In the genomic region with DNA sequence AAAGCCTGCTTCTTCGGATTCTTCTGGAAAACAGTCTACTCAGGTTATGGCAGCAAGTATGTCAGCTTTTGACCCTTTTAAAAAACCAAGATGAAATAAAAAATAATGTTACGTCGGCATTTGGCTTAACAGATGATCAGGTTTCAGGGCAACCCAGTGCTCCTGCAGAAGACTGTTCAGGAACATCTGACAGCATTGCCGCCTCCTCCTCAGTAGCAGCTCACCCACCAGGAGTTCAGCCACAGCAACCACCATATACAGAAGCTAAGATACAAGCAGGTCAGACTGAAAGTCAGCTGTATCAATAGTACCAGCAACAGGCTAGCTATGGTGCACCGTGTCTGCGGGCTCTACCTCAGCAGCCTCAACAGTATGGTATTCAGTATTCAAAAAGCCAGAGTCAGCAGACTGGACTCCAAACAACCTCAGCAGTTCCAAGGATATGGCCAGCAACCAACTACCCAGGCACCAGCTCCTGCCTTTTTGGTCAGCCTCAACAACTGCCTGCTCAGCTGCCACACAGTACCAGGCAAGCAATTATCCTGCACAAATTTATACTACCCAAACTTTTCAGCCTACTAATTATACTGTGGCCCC, we compare ENCODE assay signal across 22 cellular contexts. TPM values are rescaled to one million over a fixed set of nuclear protein-coding genes. Genes with fewer than 3 reads are reported as not detected.
A peak's percentile ranks its signal among the peaks of the same experiment; 100 is the strongest.
DNase-seq lines count a peak whose midpoint lies in the region; ATAC-seq, FAIRE-seq and TF ChIP-seq lines count a peak whose summit lies in the region.
"Had no signal": no experiment of that assay in that cellular context is flagged by ENCODE, and none has a peak within 500 bp of the region (broad histone marks: within the 10 kb centered on the region; RNA-seq: fewer than 3 reads in every experiment).

No MANE protein-coding gene starts in this region.

- TF ChIP-seq RAD21 in HepG2 (CRISPR knock-in tag; IDR thresholded peaks at IDR 0.05) = no peak

- H3K27me3 ChIP-seq in HepG2 (ENCODE audit: control insufficient read depth in 1 of 2, insufficient read depth in 2 of 2, low read length in 2 of 2) (no peaks in the 10 kb centered on the region), right lobe of liver (no peaks in the 10 kb centered on the region)
- H3K27me3 ChIP-seq: SJSA1 had no signal

- POLR2A ChIA-PET in HepG2 (lab: Yijun Ruan, JAX) = no interaction called here

- ATAC-seq in activated T-cell treated with anti-CD3 and anti-CD28 coated beads, Interleukin-2, amount 50 U/mL, for 4 hours = no peak
- ATAC-seq in HepG2 (no peak), right lobe of liver (no peak)
- no peak for ATAC-seq in activated CD8-positive, alpha-beta memory T cell treated with anti-CD3 and anti-CD28 coated beads, Interleukin-2, amount 10 ng/mL, durations not matched to agents 7 days and 5 days
- ATAC-seq: CD8-positive, alpha-beta T cell; Panc1 had no signal

- peaks cover 6% of the 10 kb centered on the region for H3K4me1 ChIP-seq in HepG2 (ENCODE audit: insufficient read depth, low read length)
- no peaks in the 10 kb centered on the region for H3K4me1 ChIP-seq in right lobe of liver
- H3K4me1 ChIP-seq: SJSA1 had no signal

- no peak overlapping the region for H3K4me2 ChIP-seq in HepG2 (ENCODE audit: low read depth, low read length)

- H3K4me1 Mint-ChIP-seq in activated T-cell treated with anti-CD3 and anti-CD28 coated beads, Interleukin-2, amount 50 U/mL, for 24 hours (ENCODE audit: low read depth) = peaks cover 11% of the 10 kb centered on the region
- no peaks in the 10 kb centered on the region for H3K4me1 Mint-ChIP-seq in activated T-cell treated with anti-CD3 and anti-CD28 coated beads, Interleukin-2, amount 50 U/mL, for 4 hours (ENCODE audit: low read depth)
- no peaks in the 10 kb centered on the region for H3K4me1 Mint-ChIP-seq in activated CD8-positive, alpha-beta memory T cell treated with anti-CD3 and anti-CD28 coated beads, Interleukin-2, amount 10 ng/mL, durations not matched to agents 7 days and 5 days

- no peak for FAIRE-seq in HepG2 (lab: Jason Lieb, UNC)
- FAIRE-seq: GM18507 had no signal

- TF ChIP-seq CTCF in HepG2 (CRISPR knock-in tag; IDR thresholded peaks at IDR 0.05) = no peak
- no peak for TF ChIP-seq CTCF in right lobe of liver (IDR thresholded peaks at IDR 0.05)

- H3K9me3 ChIP-seq in HepG2 (ENCODE audit: low read length) (no peaks in the 10 kb centered on the region), right lobe of liver (no peaks in the 10 kb centered on the region)
- H3K9me3 ChIP-seq: SJSA1 had no signal

- no peaks in the 10 kb centered on the region for H4K20me1 ChIP-seq in HepG2 (ENCODE audit: insufficient read depth, low read length)

- no peaks in the 10 kb centered on the region for H3K36me3 ChIP-seq in HepG2 (replicated peaks in 1 of 2; ENCODE audit: control insufficient read depth in 1 of 2, insufficient read depth in 2 of 2, low read length in 2 of 2)
- peaks cover 0 to 4% (median 0%) of the 10 kb centered on the region in 4 donors for H3K36me3 ChIP-seq in right lobe of liver

- in situ Hi-C loops in HepG2 (cut with HindIII; ENCODE audit: extremely low pct_ligation_motif_present, low pct_unique_long_range_greater_than_20kb) = no loop called here

- H3K27ac ChIP-seq in HepG2 (ENCODE audit: extremely low read length, insufficient read depth, low read length) (no peak overlapping the region), right lobe of liver (no peak overlapping the region)
- H3K27ac ChIP-seq: 22Rv1, SJSA1 had no signal

- H3K4me3 Mint-ChIP-seq in activated T-cell treated with anti-CD3 and anti-CD28 coated beads, Interleukin-2, amount 50 U/mL, for 24 hours = no peak overlapping the region
- H3K4me3 Mint-ChIP-seq in activated T-cell treated with anti-CD3 and anti-CD28 coated beads, Interleukin-2, amount 50 U/mL, for 4 hours = no peak overlapping the region
- no peak overlapping the region for H3K4me3 Mint-ChIP-seq in activated CD8-positive, alpha-beta memory T cell treated with anti-CD3 and anti-CD28 coated beads, Interleukin-2, amount 10 ng/mL, durations not matched to agents 7 days and 5 days
- H3K4me3 Mint-ChIP-seq: CD8-positive, alpha-beta T cell had no signal

- peak overlapping the region; percentile 8 for H3K27ac Mint-ChIP-seq in activated T-cell treated with anti-CD3 and anti-CD28 coated beads, Interleukin-2, amount 50 U/mL, for 24 hours
- no peak overlapping the region for H3K27ac Mint-ChIP-seq in activated CD8-positive, alpha-beta memory T cell treated with anti-CD3 and anti-CD28 coated beads, Interleukin-2, amount 10 ng/mL, durations not matched to agents 7 days and 5 days
- H3K27ac Mint-ChIP-seq: CD8-positive, alpha-beta T cell had no signal

- no peak overlapping the region for H3K9ac ChIP-seq in HepG2 (ENCODE audit: insufficient read depth, low read depth, low read length)

- TF ChIP-seq POLR2A in HepG2 (IDR thresholded peaks at IDR 0.05; ENCODE audit: insufficient read depth in 1 of 2, low read depth in 2 of 2, low read length in 2 of 2) (no peak), right lobe of liver (IDR thresholded peaks at IDR 0.05) (no peak)

- no peaks in the 10 kb centered on the region for H3K79me2 ChIP-seq in HepG2 (ENCODE audit: insufficient read depth, low read length)

- no TSS peak for BruUV-seq in HepG2 (replicated peaks; lab: Mats Ljungman, UMichigan)

- no peaks in the 10 kb centered on the region for H3K9me3 Mint-ChIP-seq in activated T-cell treated with anti-CD3 and anti-CD28 coated beads, Interleukin-2, amount 50 U/mL, for 24 hours
- no peaks in the 10 kb centered on the region for H3K9me3 Mint-ChIP-seq in activated T-cell treated with anti-CD3 and anti-CD28 coated beads, Interleukin-2, amount 50 U/mL, for 4 hours
- no peaks in the 10 kb centered on the region for H3K9me3 Mint-ChIP-seq in activated CD8-positive, alpha-beta memory T cell treated with anti-CD3 and anti-CD28 coated beads, Interleukin-2, amount 10 ng/mL, durations not matched to agents 7 days and 5 days (ENCODE audit: low read depth)
- H3K9me3 Mint-ChIP-seq: CD8-positive, alpha-beta T cell had no signal

- TF ChIP-seq EP300 in HepG2 (IDR thresholded peaks at IDR 0.05; ENCODE audit: low read depth in 2 of 2, low read length in 2 of 2) (no peak), HepG2 (CRISPR knock-in tag; IDR thresholded peaks at IDR 0.05; ENCODE audit: borderline replicate concordance) (no peak)

- CTCF ChIA-PET in HepG2 (lab: Yijun Ruan, JAX; ENCODE audit: low intra/inter-chr PET ratio, low total read pairs) = no interaction called here
- CTCF ChIA-PET in activated CD8-positive, alpha-beta memory T cell treated with anti-CD3 and anti-CD28 coated beads, Interleukin-2, amount 10 ng/mL, durations not matched to agents 7 days and 5 days (lab: Charles Lee) = interaction anchor here (1.1 to 1.2 kb wide), 2 partner anchors 12 to 29 kb away, joined by 3 read pairs; no protein-coding TSS in a partner anchor

- no peaks in the 10 kb centered on the region for H3K27me3 Mint-ChIP-seq in activated T-cell treated with anti-CD3 and anti-CD28 coated beads, Interleukin-2, amount 50 U/mL, for 24 hours
- H3K27me3 Mint-ChIP-seq in activated T-cell treated with anti-CD3 and anti-CD28 coated beads, Interleukin-2, amount 50 U/mL, for 4 hours (ENCODE audit: low read depth) = no peaks in the 10 kb centered on the region
- H3K27me3 Mint-ChIP-seq in activated CD8-positive, alpha-beta memory T cell treated with anti-CD3 and anti-CD28 coated beads, Interleukin-2, amount 10 ng/mL, durations not matched to agents 7 days and 5 days = no peaks in the 10 kb centered on the region

- H3K4me3 ChIP-seq in HepG2 (replicated peaks in 1 of 3; ENCODE audit: insufficient read depth in 1 of 3, low read depth in 2 of 3, low read length in 3 of 3) (no peak overlapping the region), right lobe of liver (no peak overlapping the region)
- H3K4me3 ChIP-seq: SJSA1 had no signal

- DNase-seq in activated T-cell treated with anti-CD3 and anti-CD28 coated beads, Interleukin-2, amount 50 U/mL, for 24 hours = no peak
- DNase-seq in activated T-cell treated with anti-CD3 and anti-CD28 coated beads, Interleukin-2, amount 50 U/mL, for 4 hours = no peak
- no peak for DNase-seq in HepG2 (ENCODE audit: low spot score)
- no peak for DNase-seq in right lobe of liver
- peak; percentile 67 for DNase-seq in myocyte (ENCODE audit: low read depth)
- DNase-seq in NCI-H1930 (lab: John Stamatoyannopoulos, UW) = no peak
- no peak for DNase-seq in iPS-NIHi11 (ENCODE audit: low spot score)
- no peak for DNase-seq in activated CD8-positive, alpha-beta memory T cell treated with anti-CD3 and anti-CD28 coated beads, Interleukin-2, amount 10 ng/mL, durations not matched to agents 7 days and 5 days
- DNase-seq: C1 segment of cervical spinal cord; Calu3; CD8-positive, alpha-beta T cell; DMS153; Kasumi-1; NCI-H1694; NCI-H2081 treated with DMSO at 0.1 percent for 48 hours; NCI-H2171 treated with DMSO at 0.1 percent for 48 hours; NCI-H524 treated with DMSO at 0.1 percent for 48 hours; NCI-H82 had no signal

- peaks cover 37% of the 10 kb centered on the region for H3K36me3 Mint-ChIP-seq in activated T-cell treated with anti-CD3 and anti-CD28 coated beads, Interleukin-2, amount 50 U/mL, for 24 hours (ENCODE audit: low read depth)
- H3K36me3 Mint-ChIP-seq in activated T-cell treated with anti-CD3 and anti-CD28 coated beads, Interleukin-2, amount 50 U/mL, for 4 hours (ENCODE audit: insufficient read depth) = peaks cover 29% of the 10 kb centered on the region
- peaks cover 7% of the 10 kb centered on the region for H3K36me3 Mint-ChIP-seq in activated CD8-positive, alpha-beta memory T cell treated with anti-CD3 and anti-CD28 coated beads, Interleukin-2, amount 10 ng/mL, durations not matched to agents 7 days and 5 days

- intact Hi-C loops in HepG2 (cut with micrococcal nuclease; ENCODE audit: unreplicated experiment) (no loop called here), right lobe of liver (cut with DNase I) (no loop called here)

- H2AFZ ChIP-seq in HepG2 (ENCODE audit: low read length) = no peak overlapping the region

- WGBS in HepG2 (ENCODE audit: low lambda C conversion rate) = 94% methylated on average over 6 of the region's 6 CpGs
- WGBS in right lobe of liver (ENCODE audit: insufficient coverage, low coverage, low lambda C conversion rate, missing lambda C conversion rate) = 92% methylated on average over 6 of the region's 6 CpGs

RNA-seq across cellular contexts. Expression of a gene that starts 51.9 kb away (rescaled TPM):
- total RNA-seq in activated T-cell treated with anti-CD3 and anti-CD28 coated beads, Interleukin-2, amount 50 U/mL, for 4 hours = 10 to 100 TPM; 13.1 to 22.9 (median 15.5) TPM
- total RNA-seq in HepG2 (2016; rRNA removed; fragmentation: Illumina TruSeq; extraction: Trizol) = 1.8 and 3.0 TPM in 2 replicates
- 9.0 and 9.2 TPM in 2 replicates for total RNA-seq in HepG2 (2016; cell fraction: cytosol; rRNA removed; fragmentation: Illumina TruSeq; extraction: Trizol; ENCODE audit: low read depth)
- total RNA-seq in HepG2 (2016; cell fraction: insoluble cytoplasmic fraction; rRNA removed; fragmentation: Illumina TruSeq; extraction: Trizol) = 1.9 and 2.7 TPM in 2 replicates
- total RNA-seq in HepG2 (2016; cell fraction: membrane; rRNA removed; fragmentation: Illumina TruSeq; extraction: Trizol) = 6.2 and 6.3 TPM in 2 replicates
- total RNA-seq in HepG2 (2016; cell fraction: nucleus; rRNA removed; fragmentation: Illumina TruSeq; extraction: Trizol) = 3.9 and 4.3 TPM in 2 replicates
- 1.2 TPM in 2 replicates for polyA plus RNA-seq in HepG2 (2011; rRNA removed)
- polyA plus RNA-seq in HepG2 (2011; cell fraction: cytosol; rRNA removed) = 0.43 and 0.58 TPM in 2 replicates
- 1.1 and 1.7 TPM in 2 replicates for polyA plus RNA-seq in HepG2 (2011; cell fraction: nucleus; rRNA removed)
- polyA plus RNA-seq in HepG2 (2012) = 0.68 and 0.76 TPM in 2 replicates
- polyA plus RNA-seq in HepG2 (2016; cell fraction: cytosol; fragmentation: Illumina TruSeq; extraction: Trizol; ENCODE audit: low read depth) = 0.05 TPM in 2 replicates
- 1.0 and 1.4 TPM in 2 replicates for polyA plus RNA-seq in HepG2 (2016; cell fraction: insoluble cytoplasmic fraction; fragmentation: Illumina TruSeq; extraction: Trizol; ENCODE audit: low read depth)
- 0.11 and 0.13 TPM in 2 replicates for polyA plus RNA-seq in HepG2 (2016; cell fraction: membrane; fragmentation: Illumina TruSeq; extraction: Trizol; ENCODE audit: low read depth)
- polyA plus RNA-seq in HepG2 (2016; cell fraction: nucleus; fragmentation: Illumina TruSeq; extraction: Trizol; ENCODE audit: insufficient read depth, low read depth) = 0.85 and 1.1 TPM in 2 replicates
- 4.7 and 8.0 TPM in 2 replicates for polyA minus RNA-seq in HepG2 (2011; rRNA and poly(A)+ RNA removed; ENCODE audit: low replicate concordance)
- 2.0 and 2.2 TPM in 2 replicates for polyA minus RNA-seq in HepG2 (2011; cell fraction: cytosol; rRNA and poly(A)+ RNA removed)
- 18.9 and 26.6 TPM in 2 replicates for polyA minus RNA-seq in HepG2 (2011; cell fraction: nucleus; rRNA and poly(A)+ RNA removed)
- 1 to 10 TPM; 4.5 to 7.5 (median 5.7) TPM for total RNA-seq in right lobe of liver
- 6.8 and 9.9 TPM in 2 replicates for total RNA-seq in myocyte
- 6.1 TPM for polyA plus RNA-seq in myocyte (2012)
- total RNA-seq in activated CD8-positive, alpha-beta memory T cell treated with anti-CD3 and anti-CD28 coated beads, Interleukin-2, amount 10 ng/mL, durations not matched to agents 7 days and 5 days = 10 to 100 TPM; 11.0 to 13.8 TPM
